ENCODE assay signal across 1 cellular context in the genomic region with DNA sequence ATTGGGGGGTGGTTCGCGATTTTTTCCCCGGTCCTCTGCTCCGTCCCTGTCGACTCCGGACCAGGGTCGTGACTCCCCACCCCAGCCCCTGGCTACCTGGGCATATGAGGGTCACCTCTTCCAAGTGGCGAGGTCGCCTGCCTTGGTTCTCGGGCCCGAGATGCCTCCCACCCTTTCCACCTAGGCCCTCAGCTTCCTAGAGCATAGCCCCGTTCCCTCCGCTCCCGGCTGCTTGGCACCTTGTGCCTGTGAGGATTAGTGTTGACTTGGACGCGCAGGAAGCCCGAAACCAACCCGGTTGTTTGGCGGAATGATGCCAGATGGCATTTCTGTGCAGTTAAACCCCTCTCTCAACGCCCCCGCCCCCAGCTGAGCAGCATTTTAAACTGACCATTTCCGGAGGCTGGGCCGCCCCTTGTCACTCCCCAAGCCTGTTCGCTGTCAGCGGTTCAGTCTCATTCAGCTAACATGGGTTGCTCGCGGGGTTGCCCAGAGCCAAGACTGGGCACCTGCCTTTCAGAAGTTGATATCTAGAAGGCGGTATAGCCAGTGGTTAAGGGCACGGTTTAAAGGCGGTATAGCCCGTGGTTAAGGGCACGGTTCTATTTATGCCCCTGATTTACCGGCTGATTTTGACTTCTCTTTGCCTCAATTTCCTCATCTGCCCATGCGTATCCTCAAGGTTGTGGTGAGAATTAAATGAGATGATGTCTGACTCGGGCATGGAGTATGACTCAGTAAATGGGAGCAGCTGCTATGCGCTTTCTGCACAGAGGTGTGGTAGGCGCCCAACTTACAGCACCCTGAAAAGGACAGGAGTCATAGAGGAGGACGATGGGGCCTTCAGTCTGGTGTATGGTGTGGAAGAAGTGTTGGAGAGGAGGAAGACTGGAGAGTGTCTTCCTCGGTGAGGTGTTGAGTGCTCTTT.
TF ChIP-seq lines count a peak whose summit lies in the region.

No MANE protein-coding gene starts in this region.

TF ChIP-seq in A549, 52 proteins besides CTCF, POLR2A, EP300 and RAD21 (continued from another document):
- TF ChIP-seq ESRRA (IDR thresholded peaks at IDR 0.05; ENCODE audit: borderline replicate concordance, low read length) (no peak), ZFP36 (IDR thresholded peaks at IDR 0.05; ENCODE audit: borderline replicate concordance, partially characterized antibody) (no peak), HES2 (IDR thresholded peaks at IDR 0.05) (no peak), POLR2AphosphoS2 (conservative IDR thresholded peaks at IDR 0.05; ENCODE audit: low read length) (no peak), CBX2 (IDR thresholded peaks at IDR 0.05; ENCODE audit: borderline replicate concordance, low read depth) (no peak), KDM1A (IDR thresholded peaks at IDR 0.05; ENCODE audit: low read depth) (no peak), KDM5A (IDR thresholded peaks at IDR 0.05) (peak; percentile 56; the same call in 1 of the 2 replicates), FOXS1 (CRISPR knock-in tag; IDR thresholded peaks at IDR 0.05) (no peak), HOXB5 (CRISPR knock-in tag; IDR thresholded peaks at IDR 0.05) (no peak), JUN (IDR thresholded peaks at IDR 0.05) (0 out of 5 replicates have a peak, but pooled peaks of 1 of the 2 experiments have one; percentile 2), PHF8 (IDR thresholded peaks at IDR 0.05; ENCODE audit: borderline replicate concordance, low read depth) (peak; percentile 52; the same call in 1 of the 2 replicates), ZNF302 (CRISPR knock-in tag; IDR thresholded peaks at IDR 0.05) (no peak)
- TF ChIP-seq, protein P1, sequence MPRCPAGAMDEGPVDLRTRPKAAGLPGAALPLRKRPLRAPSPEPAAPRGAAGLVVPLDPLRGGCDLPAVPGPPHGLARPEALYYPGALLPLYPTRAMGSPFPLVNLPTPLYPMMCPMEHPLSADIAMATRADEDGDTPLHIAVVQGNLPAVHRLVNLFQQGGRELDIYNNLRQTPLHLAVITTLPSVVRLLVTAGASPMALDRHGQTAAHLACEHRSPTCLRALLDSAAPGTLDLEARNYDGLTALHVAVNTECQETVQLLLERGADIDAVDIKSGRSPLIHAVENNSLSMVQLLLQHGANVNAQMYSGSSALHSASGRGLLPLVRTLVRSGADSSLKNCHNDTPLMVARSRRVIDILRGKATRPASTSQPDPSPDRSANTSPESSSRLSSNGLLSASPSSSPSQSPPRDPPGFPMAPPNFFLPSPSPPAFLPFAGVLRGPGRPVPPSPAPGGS (IDR thresholded peaks at IDR 0.05): no peak
- TF ChIP-seq, protein P2, sequence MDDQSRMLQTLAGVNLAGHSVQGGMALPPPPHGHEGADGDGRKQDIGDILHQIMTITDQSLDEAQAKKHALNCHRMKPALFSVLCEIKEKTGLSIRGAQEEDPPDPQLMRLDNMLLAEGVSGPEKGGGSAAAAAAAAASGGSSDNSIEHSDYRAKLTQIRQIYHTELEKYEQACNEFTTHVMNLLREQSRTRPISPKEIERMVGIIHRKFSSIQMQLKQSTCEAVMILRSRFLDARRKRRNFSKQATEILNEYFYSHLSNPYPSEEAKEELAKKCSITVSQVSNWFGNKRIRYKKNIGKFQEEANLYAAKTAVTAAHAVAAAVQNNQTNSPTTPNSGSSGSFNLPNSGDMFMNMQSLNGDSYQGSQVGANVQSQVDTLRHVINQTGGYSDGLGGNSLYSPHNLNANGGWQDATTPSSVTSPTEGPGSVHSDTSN (IDR thresholded peaks at IDR 0.05): no peak
- TF ChIP-seq, protein P3, sequence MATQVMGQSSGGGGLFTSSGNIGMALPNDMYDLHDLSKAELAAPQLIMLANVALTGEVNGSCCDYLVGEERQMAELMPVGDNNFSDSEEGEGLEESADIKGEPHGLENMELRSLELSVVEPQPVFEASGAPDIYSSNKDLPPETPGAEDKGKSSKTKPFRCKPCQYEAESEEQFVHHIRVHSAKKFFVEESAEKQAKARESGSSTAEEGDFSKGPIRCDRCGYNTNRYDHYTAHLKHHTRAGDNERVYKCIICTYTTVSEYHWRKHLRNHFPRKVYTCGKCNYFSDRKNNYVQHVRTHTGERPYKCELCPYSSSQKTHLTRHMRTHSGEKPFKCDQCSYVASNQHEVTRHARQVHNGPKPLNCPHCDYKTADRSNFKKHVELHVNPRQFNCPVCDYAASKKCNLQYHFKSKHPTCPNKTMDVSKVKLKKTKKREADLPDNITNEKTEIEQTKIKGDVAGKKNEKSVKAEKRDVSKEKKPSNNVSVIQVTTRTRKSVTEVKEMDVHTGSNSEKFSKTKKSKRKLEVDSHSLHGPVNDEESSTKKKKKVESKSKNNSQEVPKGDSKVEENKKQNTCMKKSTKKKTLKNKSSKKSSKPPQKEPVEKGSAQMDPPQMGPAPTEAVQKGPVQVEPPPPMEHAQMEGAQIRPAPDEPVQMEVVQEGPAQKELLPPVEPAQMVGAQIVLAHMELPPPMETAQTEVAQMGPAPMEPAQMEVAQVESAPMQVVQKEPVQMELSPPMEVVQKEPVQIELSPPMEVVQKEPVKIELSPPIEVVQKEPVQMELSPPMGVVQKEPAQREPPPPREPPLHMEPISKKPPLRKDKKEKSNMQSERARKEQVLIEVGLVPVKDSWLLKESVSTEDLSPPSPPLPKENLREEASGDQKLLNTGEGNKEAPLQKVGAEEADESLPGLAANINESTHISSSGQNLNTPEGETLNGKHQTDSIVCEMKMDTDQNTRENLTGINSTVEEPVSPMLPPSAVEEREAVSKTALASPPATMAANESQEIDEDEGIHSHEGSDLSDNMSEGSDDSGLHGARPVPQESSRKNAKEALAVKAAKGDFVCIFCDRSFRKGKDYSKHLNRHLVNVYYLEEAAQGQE (IDR thresholded peaks at IDR 0.05): no peak
- TF ChIP-seq, protein P4, sequence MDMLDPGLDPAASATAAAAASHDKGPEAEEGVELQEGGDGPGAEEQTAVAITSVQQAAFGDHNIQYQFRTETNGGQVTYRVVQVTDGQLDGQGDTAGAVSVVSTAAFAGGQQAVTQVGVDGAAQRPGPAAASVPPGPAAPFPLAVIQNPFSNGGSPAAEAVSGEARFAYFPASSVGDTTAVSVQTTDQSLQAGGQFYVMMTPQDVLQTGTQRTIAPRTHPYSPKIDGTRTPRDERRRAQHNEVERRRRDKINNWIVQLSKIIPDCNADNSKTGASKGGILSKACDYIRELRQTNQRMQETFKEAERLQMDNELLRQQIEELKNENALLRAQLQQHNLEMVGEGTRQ (IDR thresholded peaks at IDR 0.05): no peak
